Comparison of ENCODE assay signal across 13 cellular contexts in the genomic region with DNA sequence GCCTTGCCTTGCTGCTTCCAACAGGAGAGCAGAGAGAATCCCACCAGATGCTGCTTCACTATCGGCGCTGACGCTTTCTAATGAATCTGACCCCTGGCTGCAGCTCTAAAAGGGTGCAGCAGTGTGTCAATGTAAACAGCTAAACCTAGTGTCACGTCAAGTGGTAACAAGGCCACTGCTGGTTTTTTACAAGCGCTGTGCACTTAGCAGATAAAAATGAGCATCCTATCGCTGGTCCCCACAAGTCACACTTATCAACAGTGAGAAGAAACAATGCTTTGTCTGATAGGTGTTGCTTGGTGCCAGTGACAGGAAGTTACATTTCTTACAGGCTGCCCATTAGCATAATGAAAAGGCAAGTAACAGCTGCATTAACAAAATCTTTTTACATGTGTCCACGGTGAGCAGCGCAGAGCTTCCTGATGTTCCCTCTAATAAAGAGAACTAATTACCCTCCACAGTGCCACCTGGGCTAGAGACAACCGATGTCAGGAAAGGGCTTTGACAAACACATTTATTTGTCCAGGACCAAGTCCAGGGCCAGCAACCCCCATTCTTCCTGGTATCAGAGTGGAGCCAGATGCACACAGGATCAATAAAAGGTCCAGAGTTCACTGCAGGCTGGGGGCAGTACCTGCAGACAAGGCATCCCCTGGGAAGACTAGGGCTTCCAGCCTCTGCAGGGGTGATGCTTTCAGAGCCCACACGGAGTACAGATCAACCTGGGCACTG.
DNase-seq lines count a peak whose midpoint lies in the region; ATAC-seq lines count a peak whose summit lies in the region.
"Had no signal": no experiment of that assay in that cellular context is flagged by ENCODE, and none has a peak within 500 bp of the region (broad histone marks: within the 10 kb centered on the region; RNA-seq: fewer than 3 reads in every experiment).

No MANE protein-coding gene starts in this region.

- H3K4me1 ChIP-seq in neuronal stem cell (ENCODE audit: control insufficient read depth in 2 of 2, insufficient read depth in 1 of 2, low read depth in 1 of 2, low read length in 2 of 2), result peaks cover 17 to 18% of the 10 kb centered on the region in 2 donors
- H3K4me1 ChIP-seq: adrenal gland had no signal

- peak overlapping the region in 1 of 2 donors; percentile 5 for H3K4me3 ChIP-seq in neuronal stem cell (ENCODE audit: low read length in 2 of 2)
- H3K4me3 ChIP-seq: adrenal gland, GM23248 had no signal

- H2BK120ac ChIP-seq in neuronal stem cell (ENCODE audit: low read depth, low read length), result no peak overlapping the region

- no peaks in the 10 kb centered on the region for H3K9me3 ChIP-seq in neuronal stem cell (replicated peaks in 1 of 2; ENCODE audit: control insufficient read depth in 2 of 2, insufficient read depth in 1 of 2, low read depth in 1 of 2, low read length in 2 of 2)
- H3K9me3 ChIP-seq: adrenal gland had no signal

- no peaks in the 10 kb centered on the region for H3K9me3 Mint-ChIP-seq in effector memory CD8-positive, alpha-beta T cell

- no peak overlapping the region for H3K4ac ChIP-seq in neuronal stem cell (ENCODE audit: low read length)

- no peaks in the 10 kb centered on the region for H3K36me3 ChIP-seq in neuronal stem cell (replicated peaks in 1 of 2; ENCODE audit: control insufficient read depth in 2 of 2, insufficient read depth in 2 of 2, low read length in 2 of 2)
- H3K36me3 ChIP-seq: adrenal gland had no signal

- no peaks in the 10 kb centered on the region for H3K27me3 ChIP-seq in neuronal stem cell (ENCODE audit: control insufficient read depth in 3 of 3, insufficient read depth in 3 of 3, low read depth in 1 of 3, low read length in 3 of 3)
- H3K27me3 ChIP-seq: adrenal gland had no signal

- ATAC-seq in effector memory CD8-positive, alpha-beta T cell (replicated peaks), result peak; percentile 36
- ATAC-seq in HG03521 (IDR thresholded peaks at IDR 0.05; ENCODE audit: unreplicated experiment), result no peak

- no peak overlapping the region for H2BK5ac ChIP-seq in neuronal stem cell (ENCODE audit: low read length)

- no peak overlapping the region for H3K27ac ChIP-seq in neuronal stem cell (replicated peaks; ENCODE audit: low read length)
- H3K27ac ChIP-seq: adrenal gland, GM23248 had no signal

- DNase-seq in NCI-H2171 treated with DMSO at 0.1 percent for 48 hours (lab: John Stamatoyannopoulos, UW), result peak; percentile 28
- DNase-seq in NCI-H2171 (lab: John Stamatoyannopoulos, UW), result no peak
- peak; percentile 54 for DNase-seq in NCI-H2227 (lab: John Stamatoyannopoulos, UW; ENCODE audit: unreplicated experiment)
- DNase-seq in effector memory CD8-positive, alpha-beta T cell, result no peak
- DNase-seq in neuronal stem cell (ENCODE audit: low spot score), result no peak
- DNase-seq in GM19238 (ENCODE audit: insufficient read length, low spot score), result no peak
- no peak for DNase-seq in RKO (ENCODE audit: low spot score)
- DNase-seq: 8988T, adrenal gland, GM23248, NCI-H1048, nucleus accumbens had no signal

- H4K91ac ChIP-seq in neuronal stem cell (ENCODE audit: low read depth, low read length, poor library complexity), result no peak overlapping the region

- no peaks in the 10 kb centered on the region for H3K79me1 ChIP-seq in neuronal stem cell (ENCODE audit: low read depth, low read length)

- no peak overlapping the region for H3K4me2 ChIP-seq in neuronal stem cell (ENCODE audit: insufficient read depth, low read length, poor library complexity, severe bottlenecking)

- no peak overlapping the region for H2BK15ac ChIP-seq in neuronal stem cell (ENCODE audit: low read length)

- H2AK5ac ChIP-seq in neuronal stem cell (ENCODE audit: low read depth, low read length), result no peak overlapping the region

- H3K27me3 Mint-ChIP-seq in effector memory CD8-positive, alpha-beta T cell, result no peaks in the 10 kb centered on the region

- H3K27ac Mint-ChIP-seq in effector memory CD8-positive, alpha-beta T cell, result no peak overlapping the region

- H3K36me3 Mint-ChIP-seq in effector memory CD8-positive, alpha-beta T cell (ENCODE audit: insufficient read depth), result no peaks in the 10 kb centered on the region

- no peak overlapping the region for H4K8ac ChIP-seq in neuronal stem cell (ENCODE audit: low read depth, low read length)

- H3K9ac ChIP-seq in neuronal stem cell (ENCODE audit: low read depth, low read length, poor library complexity), result no peak overlapping the region
- H3K9ac ChIP-seq: GM23248 had no signal

- no peak overlapping the region for H3K14ac ChIP-seq in neuronal stem cell (ENCODE audit: low read length)

- peak overlapping the region; percentile 49 for H3K18ac ChIP-seq in neuronal stem cell (ENCODE audit: low read length)

- no peaks in the 10 kb centered on the region for H3K4me1 Mint-ChIP-seq in effector memory CD8-positive, alpha-beta T cell (ENCODE audit: low read depth in 2 of 2)

- H2AFZ ChIP-seq in neuronal stem cell (ENCODE audit: low read length), result peak overlapping the region; percentile 26
- H2AFZ ChIP-seq: GM23248 had no signal

- no peak overlapping the region for H3K23ac ChIP-seq in neuronal stem cell (ENCODE audit: low read depth, low read length, poor library complexity)

- no peak overlapping the region for H3K4me3 Mint-ChIP-seq in effector memory CD8-positive, alpha-beta T cell

- no CpG with 5 or more reads among the region's 10 CpGs for WGBS in neuronal stem cell (ENCODE audit: extremely low coverage in 2 of 2, insufficient read length in 2 of 2, insufficient replicate concordance in 1 of 2), 2 donors

- no peak overlapping the region for H2BK12ac ChIP-seq in neuronal stem cell (ENCODE audit: low read length)

Comparison
In these comparisons a context has a peak if more than half of its experiments do, and no peak if none do; other contexts are left out.
1. DNase-seq: peak in NCI-H2171 treated with DMSO at 0.1 percent for 48 hours (single experiment) and NCI-H2227 (single experiment); none in NCI-H2171 (single experiment), effector memory CD8-positive, alpha-beta T cell (0 of 3), neuronal stem cell (single experiment), GM19238 (single experiment) and RKO (single experiment).